Comparison of ENCODE assay signal across 13 cellular contexts in genomic region chr10:26445411-26446031, GRCh38. TPM values are rescaled to one million over a fixed set of nuclear protein-coding genes. Genes with fewer than 3 reads are reported as not detected.
A peak's percentile ranks its signal among the peaks of the same experiment; 100 is the strongest.
DNase-seq lines count a peak whose midpoint lies in the region; ATAC-seq and TF ChIP-seq lines count a peak whose summit lies in the region.
"Had no signal": no experiment of that assay in that cellular context is flagged by ENCODE, and none has a peak within 500 bp of the region (broad histone marks: within the 10 kb centered on the region; RNA-seq: fewer than 3 reads in every experiment).

No MANE protein-coding gene starts in this region.

- H3K4me3 ChIP-seq in fibroblast of mammary gland (ENCODE audit: control insufficient read depth, low read depth, low read length) (no peak overlapping the region), upper lobe of right lung (no peak overlapping the region), prostate gland (no peak overlapping the region)
- H3K4me3 ChIP-seq: HAP-1, mucosa of descending colon, transverse colon had no signal

- peak overlapping the region; percentile 82 for H3K4me3 Mint-ChIP-seq in activated naive CD4-positive, alpha-beta T cell treated with anti-CD3 and anti-CD28 coated beads, Interleukin-2, amount 50 U/mL, for 24 hours

- intact Hi-C loops in upper lobe of right lung (cut with DNase I) (no loop called here), prostate gland (cut with DNase I) (no loop called here)

- H3K9me3 ChIP-seq in upper lobe of right lung: no peaks in the 10 kb centered on the region
- no peaks in the 10 kb centered on the region for H3K9me3 ChIP-seq in prostate gland
- H3K9me3 ChIP-seq: HAP-1, mucosa of descending colon, transverse colon had no signal

- no peaks in the 10 kb centered on the region for H3K36me3 ChIP-seq in upper lobe of right lung
- H3K36me3 ChIP-seq in prostate gland: no peaks in the 10 kb centered on the region
- H3K36me3 ChIP-seq: HAP-1, transverse colon had no signal

- no peaks in the 10 kb centered on the region for H3K9me3 Mint-ChIP-seq in activated naive CD4-positive, alpha-beta T cell treated with anti-CD3 and anti-CD28 coated beads, Interleukin-2, amount 50 U/mL, for 24 hours

- H3K27ac Mint-ChIP-seq in activated naive CD4-positive, alpha-beta T cell treated with anti-CD3 and anti-CD28 coated beads, Interleukin-2, amount 50 U/mL, for 24 hours: peak overlapping the region; percentile 74

- peak; percentile 68 for ATAC-seq in upper lobe of right lung

- 84% methylated on average over 8 of the region's 8 CpGs for WGBS in prostate gland

- peaks cover 88% of the 10 kb centered on the region for H3K4me1 Mint-ChIP-seq in activated naive CD4-positive, alpha-beta T cell treated with anti-CD3 and anti-CD28 coated beads, Interleukin-2, amount 50 U/mL, for 24 hours

- H3K4me1 ChIP-seq in upper lobe of right lung (no peaks in the 10 kb centered on the region), prostate gland (replicated peaks) (no peaks in the 10 kb centered on the region)
- H3K4me1 ChIP-seq: HAP-1, transverse colon had no signal

- H3K27me3 ChIP-seq in upper lobe of right lung (no peaks in the 10 kb centered on the region), prostate gland (replicated peaks; ENCODE audit: insufficient read depth) (no peaks in the 10 kb centered on the region)
- H3K27me3 ChIP-seq: transverse colon had no signal

- TF ChIP-seq CTCF in fibroblast of mammary gland (conservative IDR thresholded peaks at IDR 0.05; ENCODE audit: control insufficient read depth, insufficient read depth, low read depth, low read length): peak; percentile 27
- TF ChIP-seq CTCF in upper lobe of right lung (IDR thresholded peaks at IDR 0.05): no peak
- no peak for TF ChIP-seq CTCF in prostate gland (IDR thresholded peaks at IDR 0.05)

- H3K36me3 Mint-ChIP-seq in activated naive CD4-positive, alpha-beta T cell treated with anti-CD3 and anti-CD28 coated beads, Interleukin-2, amount 50 U/mL, for 24 hours: peaks cover 34% of the 10 kb centered on the region

- no peak for TF ChIP-seq POLR2A in prostate gland (IDR thresholded peaks at IDR 0.05)

- no peaks in the 10 kb centered on the region for H3K27me3 Mint-ChIP-seq in activated naive CD4-positive, alpha-beta T cell treated with anti-CD3 and anti-CD28 coated beads, Interleukin-2, amount 50 U/mL, for 24 hours

- H3K27ac ChIP-seq in upper lobe of right lung (no peak overlapping the region), prostate gland (no peak overlapping the region)

- no peak for DNase-seq in activated naive CD4-positive, alpha-beta T cell treated with Interleukin-2 at 50 U/mL for 16 hours
- DNase-seq in RPMI7951 (ENCODE audit: low read depth): peak; percentile 84
- DNase-seq in fibroblast of mammary gland (ENCODE audit: low read depth): peak; percentile 66
- DNase-seq in upper lobe of right lung: no peak
- no peak for DNase-seq in prostate gland (ENCODE audit: low spot score)
- no peak for DNase-seq in globus pallidus (ENCODE audit: low spot score)
- DNase-seq in NCI-H146 (lab: John Stamatoyannopoulos, UW): no peak
- DNase-seq: activated CD8-positive, alpha-beta memory T cell treated with anti-CD3 and anti-CD28 coated beads for 24 hours; mucosa of descending colon; NCI-H1417 treated with DMSO at 0.1 percent for 48 hours; transverse colon had no signal

RNA-seq across cellular contexts. Expression of gene APBB1IP, which starts 7.4 kb away (rescaled TPM):
- total RNA-seq in RPMI7951 (2014; rRNA removed; shearing (Covaris generic)): 6.4 TPM in 2 replicates
- total RNA-seq in upper lobe of right lung (19.2 TPM), prostate gland (1 to 10 TPM; 1.3 to 3.1 TPM)

Comparison
In these comparisons a context has a peak if more than half of its experiments do, and no peak if none do; other contexts are left out.
1. DNase-seq: peak in RPMI7951 (single experiment) and fibroblast of mammary gland (single experiment); none in activated naive CD4-positive, alpha-beta T cell treated with Interleukin-2 at 50 U/mL for 16 hours (single experiment), upper lobe of right lung (single experiment), prostate gland (single experiment), globus pallidus (single experiment) and NCI-H146 (single experiment).